ENCODE assay signal across 8 cellular contexts in genomic region chr18:8478166-8478967, GRCh38.
DNase-seq lines count a peak whose midpoint lies in the region; ATAC-seq and TF ChIP-seq lines count a peak whose summit lies in the region.

No MANE protein-coding gene starts in this region.

- no peaks in the 10 kb centered on the region for H3K9me3 ChIP-seq in CD4-positive, alpha-beta memory T cell (ENCODE audit: control insufficient read depth in 1 of 2, low read length in 2 of 2)
- H3K9me3 ChIP-seq in adrenal gland (replicated peaks in 1 of 3) = no peaks in the 10 kb centered on the region

- peak in 4 of 5 donors; percentile 8 to 40 (median 14) for DNase-seq in CD4-positive, alpha-beta memory T cell
- peak; percentile 79 for DNase-seq in GM19240 (ENCODE audit: insufficient read length, low spot score)
- peak; percentile 73 for DNase-seq in HT-29 (ENCODE audit: low spot score)
- peak; percentile 73 for DNase-seq in SK-N-DZ (ENCODE audit: low spot score)
- peak; percentile 52 to 76 (median 57) for DNase-seq in adrenal gland
- peak; percentile 14 to 46 for DNase-seq in hippocampal formation (lab: John Stamatoyannopoulos, UW)
- peak; percentile 74 for DNase-seq in stimulated activated CD4-positive, alpha-beta T cell treated with anti-CD3 and anti-CD28 coated beads, Interleukin-15, amount 100 ng/mL, for 24 hours

- H3K4me1 ChIP-seq in CD4-positive, alpha-beta memory T cell (ENCODE audit: insufficient read depth, low read length) = no peaks in the 10 kb centered on the region
- H3K4me1 ChIP-seq in adrenal gland (replicated peaks in 1 of 2) = no peaks in the 10 kb centered on the region

- intact Hi-C loops in CD4-positive, alpha-beta memory T cell (cut with micrococcal nuclease) = no loop called here
- intact Hi-C loops in adrenal gland (cut with DNase I) = no loop called here

- H3K4me3 Mint-ChIP-seq in CD4-positive, alpha-beta memory T cell = no peak overlapping the region

- CTCF ChIA-PET in CD4-positive, alpha-beta memory T cell (lab: Charles Lee; ENCODE audit: partially characterized antibody) = interaction anchor here (0.8 to 1.4 kb wide), 3 partner anchors 9 to 509 kb away, joined by 3 to 6 read pairs (median 5); no protein-coding TSS in a partner anchor

- H3K27ac Mint-ChIP-seq in CD4-positive, alpha-beta memory T cell = peak overlapping the region in 2 of 7 donors; percentile 18 to 48

- H3K36me3 Mint-ChIP-seq in CD4-positive, alpha-beta memory T cell = no peaks in the 10 kb centered on the region

- no peaks in the 10 kb centered on the region for H3K27me3 ChIP-seq in CD4-positive, alpha-beta memory T cell (ENCODE audit: insufficient read depth, low read length)
- no peaks in the 10 kb centered on the region for H3K27me3 ChIP-seq in adrenal gland

- peaks cover 0 to 6% (median 2%) of the 10 kb centered on the region in 4 donors for H3K4me1 Mint-ChIP-seq in CD4-positive, alpha-beta memory T cell

- no peak for TF ChIP-seq POLR2A in adrenal gland (IDR thresholded peaks at IDR 0.05)

- H3K9me3 Mint-ChIP-seq in CD4-positive, alpha-beta memory T cell = peaks cover 0 to 4% (median 0%) of the 10 kb centered on the region in 8 donors

- H3K27me3 Mint-ChIP-seq in CD4-positive, alpha-beta memory T cell = peaks cover 2 to 7% of the 10 kb centered on the region in 2 donors

- no peak overlapping the region for H3K4me3 ChIP-seq in CD4-positive, alpha-beta memory T cell (ENCODE audit: low read length in 2 of 2)
- H3K4me3 ChIP-seq in adrenal gland = no peak overlapping the region

- 46 to 50% (median 48%) methylated on average over 14 of the region's 14 CpGs for WGBS in adrenal gland, 4 donors

- TF ChIP-seq CTCF in adrenal gland (IDR thresholded peaks at IDR 0.05) = peak; percentile 63 to 85 (median 70)

- no peak overlapping the region for H3K27ac ChIP-seq in CD4-positive, alpha-beta memory T cell (ENCODE audit: low read depth, low read length)
- H3K27ac ChIP-seq in adrenal gland = no peak overlapping the region

- no peaks in the 10 kb centered on the region for H3K36me3 ChIP-seq in CD4-positive, alpha-beta memory T cell (ENCODE audit: insufficient read depth, low read length)
- H3K36me3 ChIP-seq in adrenal gland (replicated peaks in 1 of 2) = no peaks in the 10 kb centered on the region

- POLR2A ChIA-PET in CD4-positive, alpha-beta memory T cell (lab: Charles Lee; ENCODE audit: partially characterized antibody) = no interaction called here

- ATAC-seq in HG02763 (IDR thresholded peaks at IDR 0.05; ENCODE audit: unreplicated experiment) = no peak

Comparison
In these comparisons a context has a peak if more than half of its experiments do, and no peak if none do; other contexts are left out.
1. DNase-seq: peak in every context shown above with its lines; median percentile 79 in GM19240; 74 in stimulated activated CD4-positive, alpha-beta T cell treated with anti-CD3 and anti-CD28 coated beads, Interleukin-15, amount 100 ng/mL, for 24 hours; 73 in HT-29; 73 in SK-N-DZ; 57 in adrenal gland; 30 in hippocampal formation; 14 in CD4-positive, alpha-beta memory T cell.